In genomic region chr1:56577859-56578663, GRCh38 we compare ENCODE assay signal across 8 cellular contexts. TPM values are rescaled to one million over a fixed set of nuclear protein-coding genes. Genes with fewer than 3 reads are reported as not detected.
DNase-seq lines count a peak whose midpoint lies in the region; ATAC-seq and TF ChIP-seq lines count a peak whose summit lies in the region.

No MANE protein-coding gene starts in this region.

- peaks cover 8% of the 10 kb centered on the region for H3K4me1 ChIP-seq in MM.1S (ENCODE audit: low read length)

- H3K27me3 ChIP-seq in MM.1S (replicated peaks; ENCODE audit: insufficient read depth, low read length): no peaks in the 10 kb centered on the region; the same call in 1 of the 2 replicates

- H3K9ac ChIP-seq in MM.1S (ENCODE audit: low read length): 0 out of 2 replicates have a peak overlapping the region, but pooled peaks have one; percentile 17

- H3K79me2 ChIP-seq in MM.1S (ENCODE audit: low read length): no peaks in the 10 kb centered on the region

- H3K36me3 Mint-ChIP-seq in activated CD8-positive, alpha-beta T cell treated with anti-CD3 and anti-CD28 coated beads for 36 hours (ENCODE audit: low read depth): no peaks in the 10 kb centered on the region
- H3K36me3 Mint-ChIP-seq in osteocyte (ENCODE audit: unreplicated experiment): peaks cover 11% of the 10 kb centered on the region

- H2AFZ ChIP-seq in MM.1S (ENCODE audit: low read length): peak overlapping the region; percentile 85

- H3K9me2 ChIP-seq in MM.1S (replicated peaks; ENCODE audit: insufficient read depth, low read length): no peaks in the 10 kb centered on the region

- peak; percentile 13 for ATAC-seq in activated CD8-positive, alpha-beta T cell treated with anti-CD3 and anti-CD28 coated beads for 36 hours

- intact Hi-C loops in activated CD8-positive, alpha-beta T cell treated with anti-CD3 and anti-CD28 coated beads for 36 hours (cut with micrococcal nuclease): no loop called here

- no peaks in the 10 kb centered on the region for H3K9me3 Mint-ChIP-seq in activated CD8-positive, alpha-beta T cell treated with anti-CD3 and anti-CD28 coated beads for 36 hours
- no peaks in the 10 kb centered on the region for H3K9me3 Mint-ChIP-seq in osteocyte (ENCODE audit: unreplicated experiment)

- TF ChIP-seq CTCF in MM.1S (IDR thresholded peaks at IDR 0.05; ENCODE audit: low read length): no peak
- TF ChIP-seq CTCF in activated CD8-positive, alpha-beta T cell treated with anti-CD3 and anti-CD28 coated beads for 36 hours (IDR thresholded peaks at IDR 0.05): no peak
- no peak for TF ChIP-seq CTCF in osteocyte (IDR thresholded peaks at IDR 0.05)

- POLR2A ChIA-PET in activated CD8-positive, alpha-beta T cell treated with anti-CD3 and anti-CD28 coated beads for 36 hours (lab: Charles Lee): no interaction called here

- H3K4me3 ChIP-seq in MM.1S (ENCODE audit: low read length): peak overlapping the region; percentile 65

- no peaks in the 10 kb centered on the region for H3F3A ChIP-seq in MM.1S (ENCODE audit: insufficient read depth, low read length)

- H3K36me3 ChIP-seq in MM.1S (replicated peaks; ENCODE audit: insufficient read depth, low read length): no peaks in the 10 kb centered on the region

- H3K4me1 Mint-ChIP-seq in activated CD8-positive, alpha-beta T cell treated with anti-CD3 and anti-CD28 coated beads for 36 hours (ENCODE audit: low read depth): peaks cover 4% of the 10 kb centered on the region
- H3K4me1 Mint-ChIP-seq in osteocyte (ENCODE audit: unreplicated experiment): peaks cover 55% of the 10 kb centered on the region

- H4K20me1 ChIP-seq in MM.1S (ENCODE audit: insufficient read depth, low read length): no peaks in the 10 kb centered on the region

- H3K27ac ChIP-seq in MM.1S (ENCODE audit: low read length): no peak overlapping the region

- peaks cover 45% of the 10 kb centered on the region for H3K27me3 Mint-ChIP-seq in activated CD8-positive, alpha-beta T cell treated with anti-CD3 and anti-CD28 coated beads for 36 hours
- H3K27me3 Mint-ChIP-seq in osteocyte (ENCODE audit: unreplicated experiment): no peaks in the 10 kb centered on the region

- CTCF ChIA-PET in activated CD8-positive, alpha-beta T cell treated with anti-CD3 and anti-CD28 coated beads for 36 hours (lab: Charles Lee): interaction anchor here (0.6 to 1.1 kb wide), 2 partner anchors 11 to 592 kb away, joined by 3 read pairs; no protein-coding TSS in a partner anchor

- peak overlapping the region; percentile 71 for H3K4me2 ChIP-seq in MM.1S (ENCODE audit: low read depth, low read length)

- no peaks in the 10 kb centered on the region for H3K9me3 ChIP-seq in MM.1S (replicated peaks; ENCODE audit: insufficient read depth, low read length)

- H3K4me3 Mint-ChIP-seq in activated CD8-positive, alpha-beta T cell treated with anti-CD3 and anti-CD28 coated beads for 36 hours: peak overlapping the region; percentile 64
- H3K4me3 Mint-ChIP-seq in osteocyte (ENCODE audit: unreplicated experiment): peak overlapping the region; percentile 96

- no peak overlapping the region for H3K27ac Mint-ChIP-seq in activated CD8-positive, alpha-beta T cell treated with anti-CD3 and anti-CD28 coated beads for 36 hours
- peak overlapping the region; percentile 94 for H3K27ac Mint-ChIP-seq in osteocyte (ENCODE audit: unreplicated experiment)

- DNase-seq in stimulated activated CD4-positive, alpha-beta T cell treated with anti-CD3 and anti-CD28 coated beads, Interleukin-15, amount 100 ng/mL, for 24 hours: peak; percentile 14
- no peak for DNase-seq in stimulated activated CD4-positive, alpha-beta T cell treated with anti-CD3 and anti-CD28 coated beads, Interleukin-4, amount 100 ng/mL, for 4 hours
- DNase-seq in MM.1S (peak; percentile 22), glomerular visceral epithelial cell (ENCODE audit: extremely low spot score) (peak; percentile 68), osteocyte (ENCODE audit: extremely low spot score, unreplicated experiment) (peak; percentile 84), GDM1 (lab: John Stamatoyannopoulos, UW) (no peak), AML-193 (lab: John Stamatoyannopoulos, UW) (no peak)
- DNase-seq in activated CD8-positive, alpha-beta T cell treated with anti-CD3 and anti-CD28 coated beads for 36 hours: peak; percentile 5

RNA-seq across cellular contexts. Expression of gene PLPP3, which starts 1.3 kb away (rescaled TPM):
- total RNA-seq in activated CD8-positive, alpha-beta T cell treated with anti-CD3 and anti-CD28 coated beads for 36 hours: not detected
- total RNA-seq in osteocyte: 157 and 166 TPM in 2 replicates

Comparison
In these comparisons a context has a peak if more than half of its experiments do, and no peak if none do; other contexts are left out.
1. DNase-seq: peak in stimulated activated CD4-positive, alpha-beta T cell treated with anti-CD3 and anti-CD28 coated beads, Interleukin-15, amount 100 ng/mL, for 24 hours (single experiment), MM.1S (single experiment), activated CD8-positive, alpha-beta T cell treated with anti-CD3 and anti-CD28 coated beads for 36 hours (single experiment), glomerular visceral epithelial cell (single experiment) and osteocyte (single experiment); none in stimulated activated CD4-positive, alpha-beta T cell treated with anti-CD3 and anti-CD28 coated beads, Interleukin-4, amount 100 ng/mL, for 4 hours (0 of 2), GDM1 (single experiment) and AML-193 (0 of 2).
2. RNA of gene PLPP3, which starts 1.3 kb away (total RNA-seq): 157 to 166 TPM in osteocyte; not detected in activated CD8-positive, alpha-beta T cell treated with anti-CD3 and anti-CD28 coated beads for 36 hours; every median in the first group is over 100 times any median in the second.